Comparison of ENCODE assay signal across 14 cellular contexts in the genomic region with DNA sequence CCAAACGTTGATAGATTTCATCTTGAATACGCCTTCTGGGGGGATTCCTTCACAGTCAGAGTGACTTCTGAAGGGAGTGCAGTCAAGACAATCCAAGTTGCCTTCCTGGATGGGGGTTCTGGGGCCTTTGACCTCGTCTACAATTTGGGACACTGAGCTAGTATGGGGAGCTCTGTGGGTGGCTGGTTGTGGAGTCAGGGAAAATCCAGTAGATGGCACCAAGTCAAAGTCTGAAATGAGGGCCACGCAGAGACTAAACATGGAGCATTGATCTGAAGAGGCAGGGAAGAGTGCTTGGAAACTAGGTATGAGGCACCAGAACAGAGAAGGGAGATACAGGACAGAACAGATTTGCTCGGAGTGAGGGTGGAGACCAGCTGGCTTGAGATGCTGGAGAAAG. TPM values are rescaled to one million over a fixed set of nuclear protein-coding genes. Genes with fewer than 3 reads are reported as not detected.
A peak's percentile ranks its signal among the peaks of the same experiment; 100 is the strongest.
DNase-seq lines count a peak whose midpoint lies in the region; ATAC-seq, FAIRE-seq and TF ChIP-seq lines count a peak whose summit lies in the region.
"Had no signal": no experiment of that assay in that cellular context is flagged by ENCODE, and none has a peak within 500 bp of the region (broad histone marks: within the 10 kb centered on the region; RNA-seq: fewer than 3 reads in every experiment).

No MANE protein-coding gene starts in this region.

- FAIRE-seq in HepG2 (lab: Jason Lieb, UNC): peak; percentile 91

- no peaks in the 10 kb centered on the region for H3K9me3 Mint-ChIP-seq in CD4-positive, CD25-positive, alpha-beta regulatory T cell

- no peaks in the 10 kb centered on the region for H3K27me3 ChIP-seq in CD4-positive, CD25-positive, alpha-beta regulatory T cell (ENCODE audit: control insufficient read depth, insufficient read depth, low read length)
- peaks cover 0 to 6% of the 10 kb centered on the region in 2 experiments; a peak in 2 of 5 replicates for H3K27me3 ChIP-seq in HepG2 (ENCODE audit: control insufficient read depth in 1 of 2, insufficient read depth in 2 of 2, low read length in 2 of 2)
- H3K27me3 ChIP-seq: colonic mucosa had no signal

- TF ChIP-seq EP300 in HepG2 (IDR thresholded peaks at IDR 0.05; ENCODE audit: low read depth in 2 of 2, low read length in 2 of 2): no peak
- no peak for TF ChIP-seq EP300 in HepG2 (CRISPR knock-in tag; IDR thresholded peaks at IDR 0.05; ENCODE audit: borderline replicate concordance)

- TF ChIP-seq CTCF in GM12873 (IDR thresholded peaks at IDR 0.05; ENCODE audit: insufficient read depth, low read depth, low read length, missing control alignments): peak; percentile 7
- peak; percentile 90 for TF ChIP-seq CTCF in HepG2 (CRISPR knock-in tag; IDR thresholded peaks at IDR 0.05)

- WGBS in HepG2 (ENCODE audit: low lambda C conversion rate): 2% methylated on average over 5 of the region's 5 CpGs

- H3K27ac ChIP-seq in CD4-positive, CD25-positive, alpha-beta regulatory T cell (ENCODE audit: insufficient read depth, low read length, poor library complexity, severe bottlenecking): no peak overlapping the region
- H3K27ac ChIP-seq in HepG2 (ENCODE audit: extremely low read length, insufficient read depth, low read length): no peak overlapping the region
- H3K27ac ChIP-seq: colonic mucosa, left ventricle myocardium inferior, RWPE1 had no signal

- POLR2A ChIA-PET in HepG2 (lab: Yijun Ruan, JAX): no interaction called here

- no peaks in the 10 kb centered on the region for H3K4me1 ChIP-seq in CD4-positive, CD25-positive, alpha-beta regulatory T cell (ENCODE audit: control insufficient read depth, insufficient read depth, low read length, poor library complexity, severe bottlenecking)
- peaks cover 17% of the 10 kb centered on the region; the same call in 1 of the 2 replicates for H3K4me1 ChIP-seq in HepG2 (ENCODE audit: insufficient read depth, low read length)
- H3K4me1 ChIP-seq: colonic mucosa had no signal

- CTCF ChIA-PET in HepG2 (lab: Yijun Ruan, JAX; ENCODE audit: low intra/inter-chr PET ratio, low total read pairs): interaction anchor here (1.2 to 2.1 kb wide), 2 partner anchors 19 to 33 kb away, joined by 5 to 12 read pairs; no protein-coding TSS in a partner anchor

- H3K4me1 Mint-ChIP-seq in CD4-positive, CD25-positive, alpha-beta regulatory T cell: peaks cover 0 to 15% (median 9%) of the 10 kb centered on the region in 4 donors

- no peaks in the 10 kb centered on the region for H4K20me1 ChIP-seq in HepG2 (ENCODE audit: insufficient read depth, low read length)

- no peak overlapping the region for H3K9ac ChIP-seq in HepG2 (ENCODE audit: insufficient read depth, low read depth, low read length)

- H3K36me3 ChIP-seq in CD4-positive, CD25-positive, alpha-beta regulatory T cell (ENCODE audit: control insufficient read depth, insufficient read depth, low read length): no peaks in the 10 kb centered on the region
- H3K36me3 ChIP-seq in HepG2 (replicated peaks in 1 of 2; ENCODE audit: control insufficient read depth in 1 of 2, insufficient read depth in 2 of 2, low read length in 2 of 2): no peaks in the 10 kb centered on the region
- H3K36me3 ChIP-seq: colonic mucosa, left ventricle myocardium inferior had no signal

- no peaks in the 10 kb centered on the region for H3K36me3 Mint-ChIP-seq in CD4-positive, CD25-positive, alpha-beta regulatory T cell

- BruUV-seq in HepG2 (replicated peaks; lab: Mats Ljungman, UMichigan): no TSS peak

- H3K27ac Mint-ChIP-seq in CD4-positive, CD25-positive, alpha-beta regulatory T cell: peak overlapping the region; percentile 4 to 77 (median 8)

- H2AFZ ChIP-seq in HepG2 (ENCODE audit: low read length): no peak overlapping the region

- peak in 2 of 3 donors; percentile 45 to 55 for DNase-seq in CD4-positive, CD25-positive, alpha-beta regulatory T cell
- DNase-seq in UCSD-AML1 (lab: John Stamatoyannopoulos, UW; ENCODE audit: unreplicated experiment) (peak; percentile 20), HepG2 (ENCODE audit: low spot score) (peak; percentile 41), SIG-M5 (lab: John Stamatoyannopoulos, UW) (no peak), Kasumi-1 (lab: John Stamatoyannopoulos, UW) (no peak), hippocampal formation (lab: John Stamatoyannopoulos, UW) (no peak)
- DNase-seq: activated effector memory CD4-positive, alpha-beta T cell treated with anti-CD3 and anti-CD28 coated beads, Interleukin-2, amount 50 U/mL, for 16 hours; colonic mucosa; KG1; left ventricle myocardium inferior; NCI-H2227 treated with DMSO at 0.1 percent for 48 hours had no signal

- in situ Hi-C loops in HepG2 (cut with HindIII; ENCODE audit: extremely low pct_ligation_motif_present, low pct_unique_long_range_greater_than_20kb): no loop called here

- peak; percentile 65 for TF ChIP-seq RAD21 in HepG2 (CRISPR knock-in tag; IDR thresholded peaks at IDR 0.05)

- peak; percentile 52 to 68 for ATAC-seq in CD4-positive, CD25-positive, alpha-beta regulatory T cell (ENCODE audit: low read depth in 2 of 2)
- ATAC-seq in HepG2 (peak; percentile 97), GM18519 (IDR thresholded peaks at IDR 0.05; ENCODE audit: low FRiP score, unreplicated experiment) (no peak)

- H3K4me3 ChIP-seq in CD4-positive, CD25-positive, alpha-beta regulatory T cell (ENCODE audit: low read depth, low read length): no peak overlapping the region
- no peak overlapping the region for H3K4me3 ChIP-seq in HepG2 (replicated peaks in 1 of 3; ENCODE audit: insufficient read depth in 1 of 3, low read depth in 2 of 3, low read length in 3 of 3)
- H3K4me3 ChIP-seq: colonic mucosa, left ventricle myocardium inferior had no signal

- TF ChIP-seq POLR2A in HepG2 (IDR thresholded peaks at IDR 0.05; ENCODE audit: insufficient read depth in 1 of 2, low read depth in 2 of 2, low read length in 2 of 2): no peak

- intact Hi-C loops in HepG2 (cut with micrococcal nuclease; ENCODE audit: unreplicated experiment): loop anchor here (1.0 to 5.0 kb wide), 3 partner anchors 19 to 152 kb away; no protein-coding TSS in a partner anchor

- H3K79me2 ChIP-seq in HepG2 (ENCODE audit: insufficient read depth, low read length): no peaks in the 10 kb centered on the region

- H3K27me3 Mint-ChIP-seq in CD4-positive, CD25-positive, alpha-beta regulatory T cell: no peaks in the 10 kb centered on the region

- H3K4me3 Mint-ChIP-seq in CD4-positive, CD25-positive, alpha-beta regulatory T cell: peak overlapping the region in 1 of 4 donors; percentile 15

- no peak overlapping the region for H3K4me2 ChIP-seq in HepG2 (ENCODE audit: low read depth, low read length)

- H3K9me3 ChIP-seq in CD4-positive, CD25-positive, alpha-beta regulatory T cell (ENCODE audit: control insufficient read depth in 2 of 2, low read length in 2 of 2): no peaks in the 10 kb centered on the region
- H3K9me3 ChIP-seq in HepG2 (ENCODE audit: low read length): no peaks in the 10 kb centered on the region
- H3K9me3 ChIP-seq: colonic mucosa, left ventricle myocardium inferior had no signal

TF ChIP-seq in HepG2, 621 proteins besides CTCF, POLR2A, EP300 and RAD21 (continues in another document):
- TF ChIP-seq HNRNPK (IDR thresholded peaks at IDR 0.05; ENCODE audit: low read depth, low read length, poor library complexity, severe bottlenecking): no peak
- no peak for TF ChIP-seq TCF7 (IDR thresholded peaks at IDR 0.05; ENCODE audit: low read depth)
- no peak for TF ChIP-seq HNF4G (IDR thresholded peaks at IDR 0.05; ENCODE audit: borderline replicate concordance, low read depth, low read length)
- TF ChIP-seq HNF4G (CRISPR knock-in tag; IDR thresholded peaks at IDR 0.05; ENCODE audit: borderline replicate concordance, low read depth): 0 out of 2 replicates have a peak, but pooled peaks have one; percentile 24
- TF ChIP-seq STAG1 (CRISPR knock-in tag; IDR thresholded peaks at IDR 0.05): peak; percentile 87
- TF ChIP-seq, protein P1, sequence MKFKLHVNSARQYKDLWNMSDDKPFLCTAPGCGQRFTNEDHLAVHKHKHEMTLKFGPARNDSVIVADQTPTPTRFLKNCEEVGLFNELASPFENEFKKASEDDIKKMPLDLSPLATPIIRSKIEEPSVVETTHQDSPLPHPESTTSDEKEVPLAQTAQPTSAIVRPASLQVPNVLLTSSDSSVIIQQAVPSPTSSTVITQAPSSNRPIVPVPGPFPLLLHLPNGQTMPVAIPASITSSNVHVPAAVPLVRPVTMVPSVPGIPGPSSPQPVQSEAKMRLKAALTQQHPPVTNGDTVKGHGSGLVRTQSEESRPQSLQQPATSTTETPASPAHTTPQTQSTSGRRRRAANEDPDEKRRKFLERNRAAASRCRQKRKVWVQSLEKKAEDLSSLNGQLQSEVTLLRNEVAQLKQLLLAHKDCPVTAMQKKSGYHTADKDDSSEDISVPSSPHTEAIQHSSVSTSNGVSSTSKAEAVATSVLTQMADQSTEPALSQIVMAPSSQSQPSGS (CRISPR knock-in tag; IDR thresholded peaks at IDR 0.05): no peak

RNA-seq across cellular contexts. Expression of a gene that starts 43.6 kb away (rescaled TPM):
- not detected for total RNA-seq in CD4-positive, CD25-positive, alpha-beta regulatory T cell
- under 1 TPM in 3 of 4 donors, not detected in 1; 0.06 to 0.39 (median 0.11) TPM for polyA plus RNA-seq in CD4-positive, CD25-positive, alpha-beta regulatory T cell
- total RNA-seq in HepG2 (2016; rRNA removed; fragmentation: Illumina TruSeq; extraction: Trizol): not detected in 2 replicates
- not detected in 2 replicates for total RNA-seq in HepG2 (2016; cell fraction: cytosol; rRNA removed; fragmentation: Illumina TruSeq; extraction: Trizol; ENCODE audit: low read depth)
- not detected in 2 replicates for total RNA-seq in HepG2 (2016; cell fraction: insoluble cytoplasmic fraction; rRNA removed; fragmentation: Illumina TruSeq; extraction: Trizol)
- total RNA-seq in HepG2 (2016; cell fraction: membrane; rRNA removed; fragmentation: Illumina TruSeq; extraction: Trizol): not detected in 2 replicates
- total RNA-seq in HepG2 (2016; cell fraction: nucleus; rRNA removed; fragmentation: Illumina TruSeq; extraction: Trizol): not detected in 2 replicates
- 0.10 TPM in 1 of 2 replicates, not detected in the other for polyA plus RNA-seq in HepG2 (2011; rRNA removed)
- 0.10 and 0.21 TPM in 2 replicates for polyA plus RNA-seq in HepG2 (2011; cell fraction: cytosol; rRNA removed)
- 0.17 TPM in 1 of 2 replicates, not detected in the other for polyA plus RNA-seq in HepG2 (2011; cell fraction: nucleus; rRNA removed)
- 0.11 and 0.17 TPM in 2 replicates for polyA plus RNA-seq in HepG2 (2012)
- polyA plus RNA-seq in HepG2 (2016; cell fraction: cytosol; fragmentation: Illumina TruSeq; extraction: Trizol; ENCODE audit: low read depth): not detected in 2 replicates
- polyA plus RNA-seq in HepG2 (2016; cell fraction: insoluble cytoplasmic fraction; fragmentation: Illumina TruSeq; extraction: Trizol; ENCODE audit: low read depth): not detected in 2 replicates
- polyA plus RNA-seq in HepG2 (2016; cell fraction: membrane; fragmentation: Illumina TruSeq; extraction: Trizol; ENCODE audit: low read depth): not detected in 2 replicates
- polyA plus RNA-seq in HepG2 (2016; cell fraction: nucleus; fragmentation: Illumina TruSeq; extraction: Trizol; ENCODE audit: insufficient read depth, low read depth): not detected in 2 replicates
- not detected in 2 replicates for polyA minus RNA-seq in HepG2 (2011; rRNA and poly(A)+ RNA removed; ENCODE audit: low replicate concordance)
- polyA minus RNA-seq in HepG2 (2011; cell fraction: cytosol; rRNA and poly(A)+ RNA removed): not detected in 2 replicates
- not detected in 2 replicates for polyA minus RNA-seq in HepG2 (2011; cell fraction: nucleus; rRNA and poly(A)+ RNA removed)
- total RNA-seq: colonic mucosa, left ventricle myocardium inferior had no signal

Comparison
In these comparisons a context has a peak if more than half of its experiments do, and no peak if none do; other contexts are left out.
1. DNase-seq: peak in CD4-positive, CD25-positive, alpha-beta regulatory T cell (2 of 3), UCSD-AML1 (single experiment) and HepG2 (single experiment); none in SIG-M5 (single experiment), Kasumi-1 (0 of 2) and hippocampal formation (0 of 2).